8 cellular contexts compared by ENCODE assay signal in the genomic region with DNA sequence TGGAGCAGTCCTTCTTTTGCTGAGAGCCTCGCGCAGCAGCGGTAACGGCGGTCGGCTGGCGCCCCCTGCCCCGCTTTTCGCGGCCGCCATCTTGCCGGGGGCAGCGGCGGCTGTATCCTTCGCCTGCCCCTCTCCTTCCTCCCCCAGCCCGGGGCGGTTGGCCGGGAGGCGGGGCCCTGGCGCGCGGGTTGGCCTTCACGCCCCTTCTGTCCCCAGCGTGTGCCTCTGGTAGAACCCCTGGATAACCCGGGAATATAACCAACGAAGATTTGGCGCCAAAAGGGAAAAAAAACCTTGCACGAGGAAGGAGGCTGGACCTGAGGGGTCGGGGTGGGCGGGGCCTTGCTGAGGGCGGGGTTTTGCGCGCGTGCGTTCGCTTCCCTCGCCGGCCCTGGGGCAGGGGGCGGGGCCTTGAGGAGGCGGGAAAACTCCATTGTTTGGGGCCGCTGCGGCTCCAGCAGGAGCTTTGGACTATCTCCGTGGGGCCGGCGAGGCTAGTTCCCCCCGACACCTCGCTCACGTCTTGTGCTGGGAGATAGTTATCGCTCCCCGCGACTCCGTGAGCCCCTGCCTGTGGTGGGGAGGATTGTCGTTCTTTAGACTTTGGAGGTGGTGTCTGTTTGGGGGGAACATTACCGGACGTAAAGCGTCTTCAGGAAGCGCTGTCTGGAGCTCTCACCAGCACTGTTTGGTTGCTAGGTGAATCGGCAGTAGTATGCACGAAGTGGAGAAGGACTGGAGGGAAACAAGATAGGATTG. TPM values are rescaled to one million over a fixed set of nuclear protein-coding genes. Genes with fewer than 3 reads are reported as not detected.
A peak's percentile ranks its signal among the peaks of the same experiment; 100 is the strongest.
DNase-seq lines count a peak whose midpoint lies in the region; ATAC-seq and TF ChIP-seq lines count a peak whose summit lies in the region.

No MANE protein-coding gene starts in this region.

- H3K4me3 Mint-ChIP-seq in HFFc6, result peak overlapping the region; percentile 100
- peak overlapping the region; percentile 99 for H3K4me3 Mint-ChIP-seq in activated naive CD8-positive, alpha-beta T cell

- peaks cover 28% of the 10 kb centered on the region for H3K4me1 Mint-ChIP-seq in HFFc6 (ENCODE audit: low read depth)
- H3K4me1 Mint-ChIP-seq in activated naive CD8-positive, alpha-beta T cell (ENCODE audit: low read depth), result peaks cover 32% of the 10 kb centered on the region

- H3K27ac Mint-ChIP-seq in HFFc6, result peak overlapping the region; percentile 98
- H3K27ac Mint-ChIP-seq in activated naive CD8-positive, alpha-beta T cell, result peak overlapping the region; percentile 99

- WGBS in ovary, 3 donors, result 0 to 1% (median 0%) methylated on average over 45 to 59 of the region's 59 CpGs

- TF ChIP-seq CTCF in HFFc6 (IDR thresholded peaks at IDR 0.05), result no peak; the same call in 1 of the 2 replicates
- TF ChIP-seq CTCF in ovary (IDR thresholded peaks at IDR 0.05), result peak in 2 of 3 donors; percentile 9 to 15
- no peak for TF ChIP-seq CTCF in thoracic aorta (IDR thresholded peaks at IDR 0.05)

- H3K4me3 ChIP-seq in ovary (peak overlapping the region; percentile 71), thoracic aorta (peak overlapping the region; percentile 85)

- peaks cover 8% of the 10 kb centered on the region for H3K27me3 Mint-ChIP-seq in HFFc6 (ENCODE audit: insufficient read depth)
- H3K27me3 Mint-ChIP-seq in activated naive CD8-positive, alpha-beta T cell, result no peaks in the 10 kb centered on the region

- H3K36me3 Mint-ChIP-seq in HFFc6 (ENCODE audit: low read depth), result no peaks in the 10 kb centered on the region
- H3K36me3 Mint-ChIP-seq in activated naive CD8-positive, alpha-beta T cell, result no peaks in the 10 kb centered on the region

- H3K9me3 ChIP-seq in ovary (no peaks in the 10 kb centered on the region), thoracic aorta (no peaks in the 10 kb centered on the region)

- intact Hi-C loops in head of caudate nucleus (cut with DNase I), result loop anchor here (5.0 kb wide), 1 partner anchor 103 kb away; the partner anchor contains the start of genes GPBP1L1 and TMEM69
- intact Hi-C loops in ovary (cut with DNase I), result loop anchor here in 1 of 4 donors (5.0 to 10.0 kb wide), 3 partner anchors 103 to 570 kb away; partner anchors contain the start of genes GPBP1L1, HECTD3, MUTYH and TMEM69

- no peak for TF ChIP-seq EP300 in ovary (IDR thresholded peaks at IDR 0.05)

- no peaks in the 10 kb centered on the region for H3K9me3 Mint-ChIP-seq in HFFc6
- H3K9me3 Mint-ChIP-seq in activated naive CD8-positive, alpha-beta T cell (ENCODE audit: low read depth), result no peaks in the 10 kb centered on the region

- H3K27me3 ChIP-seq in ovary (no peaks in the 10 kb centered on the region), thoracic aorta (replicated peaks; ENCODE audit: insufficient read depth) (no peaks in the 10 kb centered on the region)

- DNase-seq in EH (ENCODE audit: low read depth) (peak; percentile 89), HFFc6 (peak; percentile 79), NCI-H1105 treated with DMSO at 0.1 percent for 48 hours (lab: John Stamatoyannopoulos, UW) (peak; percentile 88), SKM-1 (lab: John Stamatoyannopoulos, UW; ENCODE audit: unreplicated experiment) (peak; percentile 78), head of caudate nucleus (peak; percentile 74 to 95 (median 90)), ovary (peak; percentile 84 to 92 (median 89)), thoracic aorta (ENCODE audit: low spot score) (peak; percentile 45)

- H3K27ac ChIP-seq in ovary (peak overlapping the region; percentile 79 to 82), thoracic aorta (peak overlapping the region; percentile 94 to 97)

- H3K4me1 ChIP-seq in ovary (ENCODE audit: insufficient read depth), result peaks cover 11% of the 10 kb centered on the region
- H3K4me1 ChIP-seq in thoracic aorta (ENCODE audit: control insufficient read depth in 1 of 2, low read depth in 2 of 2), result peaks cover 10 to 26% of the 10 kb centered on the region in 2 donors

- TF ChIP-seq POLR2A in ovary (IDR thresholded peaks at IDR 0.05), result no peak

- ATAC-seq in thoracic aorta (ENCODE audit: insufficient number of reproducible peaks, low FRiP score, low read depth), result peak; percentile 39

- H3K36me3 ChIP-seq in ovary (no peaks in the 10 kb centered on the region), thoracic aorta (no peaks in the 10 kb centered on the region)

RNA-seq across cellular contexts. Expression of gene NASP, which starts 0.7 kb away (rescaled TPM):
- total RNA-seq in HFFc6 (2021; fragmentation: NEBNext Ultra II Directional; extraction: Animal tissue kit (Norgen Biotek cat#: 25700)), result 10 to 100 TPM; 41.6 to 77.7 (median 72.1) TPM
- total RNA-seq in ovary (100 to 1,000 TPM in 2 of 7 donors, 10 to 100 TPM in 5; 60.4 to 114 (median 76.3) TPM), thoracic aorta (10 to 100 TPM; 34.7 to 91.4 TPM)
- polyA plus RNA-seq in ovary, result 100 to 1,000 TPM in 1 of 2 donors, 10 to 100 TPM in 1; 92.6 to 122 TPM

RNA-seq across cellular contexts. Expression of gene AKR1A1, which starts 33.9 kb away (rescaled TPM):
- total RNA-seq in HFFc6 (2021; fragmentation: NEBNext Ultra II Directional; extraction: Animal tissue kit (Norgen Biotek cat#: 25700)), result 100 to 1,000 TPM; 105 to 125 (median 119) TPM
- 100 to 1,000 TPM in 2 of 7 donors, 10 to 100 TPM in 5; 39.8 to 119 (median 88.3) TPM for total RNA-seq in ovary
- polyA plus RNA-seq in ovary, result 10 to 100 TPM; 75.4 to 99.0 TPM
- 100 to 1,000 TPM in 1 of 2 donors, 10 to 100 TPM in 1; 35.3 to 130 TPM for total RNA-seq in thoracic aorta

RNA-seq across cellular contexts. Expression of gene CCDC17, which starts 39.3 kb away (rescaled TPM):
- total RNA-seq in HFFc6 (2021; fragmentation: NEBNext Ultra II Directional; extraction: Animal tissue kit (Norgen Biotek cat#: 25700)), result under 1 TPM; 0.24 to 0.79 (median 0.31) TPM
- 10 to 100 TPM in 1 of 7 donors, 1 to 10 TPM in 6; 1.3 to 30.2 (median 3.7) TPM for total RNA-seq in ovary
- 1 to 10 TPM; 1.4 to 1.5 TPM for polyA plus RNA-seq in ovary
- 1 to 10 TPM; 2.2 to 4.0 TPM for total RNA-seq in thoracic aorta

Comparison
In these comparisons a context has a peak if more than half of its experiments do, and no peak if none do; other contexts are left out.
1. Peak in every context shown above with its lines: DNase-seq, ATAC-seq, H3K4me3 ChIP-seq and H3K27ac ChIP-seq.
2. CTCF ChIP-seq: peak in ovary (2 of 3); none in HFFc6 (single experiment) and thoracic aorta (single experiment).